20 cellular contexts compared by ENCODE assay signal in genomic region chr18:7857562-7857961, GRCh38.
DNase-seq lines count a peak whose midpoint lies in the region; ATAC-seq and TF ChIP-seq lines count a peak whose summit lies in the region.
"Had no signal": no experiment of that assay in that cellular context is flagged by ENCODE, and none has a peak within 500 bp of the region (broad histone marks: within the 10 kb centered on the region; RNA-seq: fewer than 3 reads in every experiment).

No MANE protein-coding gene starts in this region.

- ATAC-seq in left lung (peak; percentile 20), upper lobe of left lung (ENCODE audit: low FRiP score in 2 of 2) (no peak), GM21367 (IDR thresholded peaks at IDR 0.05; ENCODE audit: unreplicated experiment) (no peak), HG03342 (IDR thresholded peaks at IDR 0.05; ENCODE audit: unreplicated experiment) (no peak)
- ATAC-seq: CD8-positive, alpha-beta T cell had no signal

- peaks cover 9% of the 10 kb centered on the region for H3K36me3 Mint-ChIP-seq in Caco-2 (ENCODE audit: insufficient read depth, unreplicated experiment)
- H3K36me3 Mint-ChIP-seq: CD4-positive, CD25-positive, alpha-beta regulatory T cell; CD8-positive, alpha-beta T cell had no signal

- peak overlapping the region; percentile 67 for H3K27ac Mint-ChIP-seq in Caco-2 (ENCODE audit: unreplicated experiment)
- H3K27ac Mint-ChIP-seq: B cell; CD4-positive, CD25-positive, alpha-beta regulatory T cell; CD8-positive, alpha-beta T cell had no signal

- POLR2A ChIA-PET in Caco-2 (lab: Charles Lee) = no interaction called here

- no peaks in the 10 kb centered on the region for H3K27me3 ChIP-seq in left ventricle myocardium inferior (ENCODE audit: low read depth)
- no peaks in the 10 kb centered on the region for H3K27me3 ChIP-seq in Caco-2 (replicated peaks; ENCODE audit: control insufficient read depth, insufficient read depth, low read length)
- H3K27me3 ChIP-seq in left lung = no peaks in the 10 kb centered on the region
- no peaks in the 10 kb centered on the region for H3K27me3 ChIP-seq in upper lobe of left lung
- H3K27me3 ChIP-seq: BLaER1 had no signal

- H3K36me3 ChIP-seq in left ventricle myocardium inferior (no peaks in the 10 kb centered on the region), Caco-2 (ENCODE audit: control insufficient read depth, insufficient read depth, low read length) (no peaks in the 10 kb centered on the region), left lung (no peaks in the 10 kb centered on the region), upper lobe of left lung (no peaks in the 10 kb centered on the region)
- H3K36me3 ChIP-seq: BLaER1 had no signal

- TF ChIP-seq CTCF in left ventricle myocardium inferior (IDR thresholded peaks at IDR 0.05; ENCODE audit: borderline replicate concordance) (no peak), Caco-2 (IDR thresholded peaks at IDR 0.05; ENCODE audit: insufficient read depth in 1 of 2, low read depth in 1 of 2, low read length in 1 of 2, severe bottlenecking in 1 of 2, unreplicated experiment in 1 of 2) (no peak), left lung (IDR thresholded peaks at IDR 0.05) (no peak), upper lobe of left lung (IDR thresholded peaks at IDR 0.05) (no peak)

- H3K4me3 ChIP-seq in left ventricle myocardium inferior = no peak overlapping the region
- H3K4me3 ChIP-seq in Caco-2 (ENCODE audit: low read depth, low read length) = no peak overlapping the region
- no peak overlapping the region for H3K4me3 ChIP-seq in left lung
- no peak overlapping the region for H3K4me3 ChIP-seq in upper lobe of left lung
- H3K4me3 ChIP-seq: BLaER1, GM23248 had no signal

- H3K9me3 ChIP-seq in left ventricle myocardium inferior (replicated peaks) (no peaks in the 10 kb centered on the region), Caco-2 (no peaks in the 10 kb centered on the region), left lung (no peaks in the 10 kb centered on the region), upper lobe of left lung (no peaks in the 10 kb centered on the region)
- H3K9me3 ChIP-seq: BLaER1 had no signal

- peaks cover 22% of the 10 kb centered on the region for H3K4me1 Mint-ChIP-seq in Caco-2 (ENCODE audit: low read depth, unreplicated experiment)
- H3K4me1 Mint-ChIP-seq: B cell; CD4-positive, CD25-positive, alpha-beta regulatory T cell had no signal

- TF ChIP-seq EP300 in upper lobe of left lung (IDR thresholded peaks at IDR 0.05) = peak in 1 of 4 donors; percentile 40

- DNase-seq in left ventricle myocardium inferior = no peak
- no peak for DNase-seq in cardiac septum (ENCODE audit: low spot score)
- no peak for DNase-seq in Caco-2
- no peak for DNase-seq in left lung
- DNase-seq in upper lobe of left lung = no peak
- DNase-seq in activated CD8-positive, alpha-beta memory T cell treated with anti-CD3 and anti-CD28 coated beads, Interleukin-2, amount 50 U/mL, for 4 hours = no peak
- DNase-seq: 8988T; CD4-positive, CD25-positive, alpha-beta regulatory T cell; CD8-positive, alpha-beta T cell; DMS 273 treated with DMSO at 0.1 percent for 48 hours; DMS79 treated with DMSO at 0.1 percent for 48 hours; GF-D8; H7; HCEC 1CT had no signal

- BruUV-seq in Caco-2 (replicated peaks; lab: Mats Ljungman, UMichigan) = no TSS peak

- no peaks in the 10 kb centered on the region for H3K9me3 Mint-ChIP-seq in Caco-2 (ENCODE audit: unreplicated experiment)
- H3K9me3 Mint-ChIP-seq: CD8-positive, alpha-beta T cell had no signal

- no peak for TF ChIP-seq POLR2A in upper lobe of left lung (IDR thresholded peaks at IDR 0.05)

- H3K27me3 Mint-ChIP-seq in Caco-2 (ENCODE audit: insufficient read depth, unreplicated experiment) = no peaks in the 10 kb centered on the region
- H3K27me3 Mint-ChIP-seq: B cell; CD4-positive, CD25-positive, alpha-beta regulatory T cell had no signal

- WGBS in upper lobe of left lung, 2 donors = 62 to 64% methylated on average over 1 of the region's 1 CpG

- H3K27ac ChIP-seq in left ventricle myocardium inferior (replicated peaks) = peak overlapping the region; percentile 78
- peak overlapping the region in 1 of 2 donors; percentile 25 for H3K27ac ChIP-seq in left lung
- H3K27ac ChIP-seq in upper lobe of left lung = peak overlapping the region in 3 of 4 donors; percentile 1 to 70 (median 34)
- H3K27ac ChIP-seq: BLaER1, C4-2B, GM23248 had no signal

- intact Hi-C loops in left ventricle myocardium inferior (cut with micrococcal nuclease) = no loop called here
- intact Hi-C loops in cardiac septum (cut with DNase I) = no loop called here
- intact Hi-C loops in Caco-2 (cut with micrococcal nuclease; ENCODE audit: unreplicated experiment) = loop anchor here (5.0 kb wide), 1 partner anchor 55 kb away; no protein-coding TSS in a partner anchor
- intact Hi-C loops in left lung (cut with DNase I) = no loop called here

- no peak overlapping the region for H3K4me3 Mint-ChIP-seq in Caco-2 (ENCODE audit: unreplicated experiment)
- H3K4me3 Mint-ChIP-seq: B cell; CD4-positive, CD25-positive, alpha-beta regulatory T cell; CD8-positive, alpha-beta T cell had no signal

- CTCF ChIA-PET in Caco-2 (lab: Charles Lee) = no interaction called here

- peaks cover 86% of the 10 kb centered on the region for H3K4me1 ChIP-seq in left ventricle myocardium inferior
- H3K4me1 ChIP-seq in Caco-2 = peaks cover 28% of the 10 kb centered on the region
- H3K4me1 ChIP-seq in left lung = no peaks in the 10 kb centered on the region
- H3K4me1 ChIP-seq in upper lobe of left lung = peaks cover 0 to 38% (median 22%) of the 10 kb centered on the region in 4 donors
- H3K4me1 ChIP-seq: BLaER1 had no signal
